1 cellular context compared by ENCODE assay signal in genomic region chr6:124076336-124077048, GRCh38.
TF ChIP-seq lines count a peak whose summit lies in the region.

No MANE protein-coding gene starts in this region.

TF ChIP-seq in HEK293, 187 proteins besides CTCF, POLR2A, EP300 and RAD21 (continued from another document and continues in another):
- TF ChIP-seq ZNF76 (tag by site-specific recombination; IDR thresholded peaks at IDR 0.05; ENCODE audit: borderline replicate concordance, low read depth) (0 out of 2 replicates have a peak, but pooled peaks have one; percentile 45), ATF2 (tag by site-specific recombination; IDR thresholded peaks at IDR 0.05; ENCODE audit: low read depth) (0 out of 2 replicates have a peak, but pooled peaks have one; percentile 37), ZNF707 (tag by site-specific recombination; IDR thresholded peaks at IDR 0.05) (no peak), ZNF423 (tag by site-specific recombination; IDR thresholded peaks at IDR 0.05) (no peak), WT1 (tag by site-specific recombination; IDR thresholded peaks at IDR 0.05) (peak; percentile 98), ZNF488 (tag by site-specific recombination; IDR thresholded peaks at IDR 0.05) (peak; percentile 25; the same call in 1 of the 2 replicates), ZNF362 (tag by site-specific recombination; IDR thresholded peaks at IDR 0.05) (peak; percentile 74), ZNF777 (tag by site-specific recombination; IDR thresholded peaks at IDR 0.05; ENCODE audit: borderline replicate concordance) (no peak), KLF1 (tag by site-specific recombination; IDR thresholded peaks at IDR 0.05) (peak; percentile 71), ZNF645 (tag by site-specific recombination; IDR thresholded peaks at IDR 0.05) (no peak), BCL11A (tag by site-specific recombination; IDR thresholded peaks at IDR 0.05; ENCODE audit: low read depth) (peak; percentile 72; the same call in 1 of the 2 replicates), YY2 (tag by site-specific recombination; IDR thresholded peaks at IDR 0.05) (no peak), ZBTB10 (tag by site-specific recombination; IDR thresholded peaks at IDR 0.05) (no peak), ZNF175 (tag by site-specific recombination; IDR thresholded peaks at IDR 0.05) (no peak), ZBTB8A (tag by site-specific recombination; IDR thresholded peaks at IDR 0.05) (peak; percentile 47; the same call in 1 of the 2 replicates), ZNF148 (tag by site-specific recombination; IDR thresholded peaks at IDR 0.05; ENCODE audit: borderline replicate concordance) (no peak), ZNF704 (tag by site-specific recombination; IDR thresholded peaks at IDR 0.05) (no peak), ZNF416 (tag by site-specific recombination; IDR thresholded peaks at IDR 0.05) (no peak), PBX3 (CRISPR knock-in tag; IDR thresholded peaks at IDR 0.05) (no peak), GLI4 (tag by site-specific recombination; IDR thresholded peaks at IDR 0.05) (no peak), ZNF121 (tag by site-specific recombination; IDR thresholded peaks at IDR 0.05) (no peak), ZNF292 (tag by site-specific recombination; IDR thresholded peaks at IDR 0.05; ENCODE audit: borderline replicate concordance, low read depth) (no peak), ZNF10 (tag by site-specific recombination; IDR thresholded peaks at IDR 0.05) (no peak; the same call in 1 of the 2 replicates), ZBTB20 (tag by site-specific recombination; IDR thresholded peaks at IDR 0.05) (no peak), ZNF404 (tag by site-specific recombination; IDR thresholded peaks at IDR 0.05) (no peak), KLF10 (tag by site-specific recombination; IDR thresholded peaks at IDR 0.05) (peak; percentile 76), ZNF571 (tag by site-specific recombination; IDR thresholded peaks at IDR 0.05) (no peak), SALL2 (tag by site-specific recombination; IDR thresholded peaks at IDR 0.05; ENCODE audit: borderline replicate concordance) (no peak), ZXDB (tag by site-specific recombination; IDR thresholded peaks at IDR 0.05) (peak; percentile 94), ZNF610 (tag by site-specific recombination; IDR thresholded peaks at IDR 0.05; ENCODE audit: borderline replicate concordance) (0 out of 2 replicates have a peak, but pooled peaks have one; percentile 25), ZNF580 (tag by site-specific recombination; IDR thresholded peaks at IDR 0.05) (peak; percentile 88), ELK4 (IDR thresholded peaks at IDR 0.05; ENCODE audit: borderline replicate concordance, low read depth, low read length) (no peak), ZNF654 (tag by site-specific recombination; IDR thresholded peaks at IDR 0.05; ENCODE audit: low read depth) (no peak), ZNF426 (tag by site-specific recombination; IDR thresholded peaks at IDR 0.05) (no peak), BCL6B (tag by site-specific recombination; IDR thresholded peaks at IDR 0.05) (no peak; the same call in 1 of the 2 replicates), ZNF660 (tag by site-specific recombination; IDR thresholded peaks at IDR 0.05) (no peak), ZNF785 (tag by site-specific recombination; IDR thresholded peaks at IDR 0.05) (no peak), ZNF776 (tag by site-specific recombination; IDR thresholded peaks at IDR 0.05; ENCODE audit: borderline replicate concordance) (no peak), IKZF3 (tag by site-specific recombination; IDR thresholded peaks at IDR 0.05) (peak; percentile 92), ZNF157 (tag by site-specific recombination; IDR thresholded peaks at IDR 0.05) (no peak), ZNF510 (tag by site-specific recombination; IDR thresholded peaks at IDR 0.05; ENCODE audit: insufficient replicate concordance) (no peak), ZNF692 (tag by site-specific recombination; IDR thresholded peaks at IDR 0.05) (0 out of 2 replicates have a peak, but pooled peaks have one; percentile 58), SETDB1 (IDR thresholded peaks at IDR 0.05; ENCODE audit: insufficient read length, low read length) (no peak), AEBP2 (tag by site-specific recombination; IDR thresholded peaks at IDR 0.05; ENCODE audit: borderline replicate concordance) (no peak), ZNF560 (tag by site-specific recombination; IDR thresholded peaks at IDR 0.05; ENCODE audit: borderline replicate concordance) (no peak)
